Comparison of ENCODE assay signal across 19 cellular contexts in the genomic region with DNA sequence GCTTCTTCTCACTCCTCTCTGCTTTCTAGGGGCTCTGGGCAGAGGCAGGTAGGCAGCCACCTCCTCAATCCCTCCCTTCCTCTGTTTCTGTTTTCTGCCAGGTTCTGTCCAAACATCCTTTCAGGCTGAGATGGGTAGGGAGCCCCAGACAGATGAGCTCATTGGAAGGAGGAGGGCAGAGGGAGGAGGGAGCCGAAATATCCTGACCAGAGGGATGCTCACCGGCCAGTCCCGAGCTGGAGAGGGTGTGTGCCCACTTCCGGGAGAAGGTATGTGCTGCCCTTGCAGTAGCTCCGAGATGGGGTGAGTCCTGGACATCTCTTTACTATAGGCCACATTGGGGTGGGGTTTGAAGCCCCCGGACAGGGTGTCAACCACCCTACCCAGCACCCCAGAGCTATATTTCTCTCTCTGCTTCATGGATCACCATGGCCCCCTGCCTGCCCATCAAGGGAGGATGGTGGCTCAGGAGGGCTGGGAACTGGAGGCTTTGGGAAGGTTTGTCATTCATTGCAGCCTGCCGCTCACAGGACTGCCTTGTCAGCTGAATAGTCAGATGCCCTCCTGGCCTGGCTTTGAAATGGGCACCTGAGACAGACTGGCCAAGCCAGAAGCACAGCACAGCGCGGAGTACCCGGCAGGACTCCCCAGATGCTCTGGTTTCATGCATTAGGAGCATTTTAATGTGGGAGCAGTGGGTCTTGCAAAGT. TPM values are rescaled to one million over a fixed set of nuclear protein-coding genes. Genes with fewer than 3 reads are reported as not detected.
DNase-seq lines count a peak whose midpoint lies in the region; ATAC-seq and TF ChIP-seq lines count a peak whose summit lies in the region.
"Had no signal": no experiment of that assay in that cellular context is flagged by ENCODE, and none has a peak within 500 bp of the region (broad histone marks: within the 10 kb centered on the region; RNA-seq: fewer than 3 reads in every experiment).

No MANE protein-coding gene starts in this region.

- H3K9me3 ChIP-seq in ES-I3 (ENCODE audit: control insufficient read depth, insufficient read depth, low read length) (no peaks in the 10 kb centered on the region), H9 (ENCODE audit: control insufficient read depth, low read depth, low read length) (no peaks in the 10 kb centered on the region), ectodermal cell (ENCODE audit: control insufficient read depth, low read length) (no peaks in the 10 kb centered on the region)
- H3K9me3 ChIP-seq: Peyer's patch had no signal

- H2BK120ac ChIP-seq in H9 (ENCODE audit: low read depth, low read length, poor library complexity, severe bottlenecking): no peak overlapping the region

- no peaks in the 10 kb centered on the region for H4K20me1 ChIP-seq in H9 (ENCODE audit: control insufficient read depth, insufficient read depth, insufficient read length)

- H4K91ac ChIP-seq in H9 (ENCODE audit: insufficient read length, low read depth, low read length): no peak overlapping the region

- no peak overlapping the region for H4K8ac ChIP-seq in H9 (replicated peaks; ENCODE audit: insufficient read length, low read depth, low read length)

- no peak overlapping the region for H3T11ph ChIP-seq in H9 (ENCODE audit: low read length)

- H3K4me1 ChIP-seq in ES-I3 (ENCODE audit: insufficient read depth, low read length) (peaks cover 33% of the 10 kb centered on the region), H9 (ENCODE audit: insufficient read depth, low read length) (peaks cover 15% of the 10 kb centered on the region), ectodermal cell (ENCODE audit: control insufficient read depth, insufficient read depth, low read length) (peaks cover 26% of the 10 kb centered on the region)

- DNase-seq in H9 (no peak), NCI-H226 (no peak), natural killer cell (no peak), GM19240 (ENCODE audit: insufficient read length, low spot score) (no peak), ureter (ENCODE audit: low spot score) (no peak)
- DNase-seq: ACHN, AML-193, NCI-H1048, NCI-H1436 treated with DMSO at 0.1 percent for 48 hours, NCI-H2081 treated with DMSO at 0.1 percent for 48 hours, Peyer's patch, SHP77 had no signal

- H3K79me1 ChIP-seq in H9 (ENCODE audit: insufficient read depth, low read depth, low read length, poor library complexity, severe bottlenecking): no peaks in the 10 kb centered on the region

- H3K4me3 Mint-ChIP-seq in H9: peak overlapping the region; percentile 35 to 72; a peak in 4 of 5 replicates
- peak overlapping the region; percentile 18 to 53 (median 42) for H3K4me3 Mint-ChIP-seq in nephron
- H3K4me3 Mint-ChIP-seq in natural killer cell: no peak overlapping the region

- H3K18ac ChIP-seq in H9 (ENCODE audit: insufficient read length, low read depth, low read length): no peak overlapping the region

- H2BK20ac ChIP-seq in H9 (ENCODE audit: low read depth, low read length, poor library complexity, severe bottlenecking): no peak overlapping the region

- H3K36me3 Mint-ChIP-seq in H9 (ENCODE audit: insufficient read depth in 1 of 3, low read depth in 3 of 3): no peaks in the 10 kb centered on the region; a peak in 1 of 7 replicates
- H3K36me3 Mint-ChIP-seq in nephron (ENCODE audit: low read depth): no peaks in the 10 kb centered on the region
- no peaks in the 10 kb centered on the region for H3K36me3 Mint-ChIP-seq in natural killer cell

- H3K27me3 Mint-ChIP-seq in H9 (ENCODE audit: low read depth) (peaks cover 98% of the 10 kb centered on the region), nephron (ENCODE audit: low read depth) (peaks cover 96% of the 10 kb centered on the region), natural killer cell (ENCODE audit: low read depth in 2 of 2) (peaks cover 53 to 60% of the 10 kb centered on the region in 2 donors)

- no peak overlapping the region for H3K56ac ChIP-seq in H9 (ENCODE audit: insufficient read length, low read depth, low read length)

- H3K27ac ChIP-seq in H9 (ENCODE audit: insufficient read length, low read depth, low read length): no peak overlapping the region
- H3K27ac ChIP-seq in ectodermal cell (ENCODE audit: insufficient read depth, low read depth, low read length, poor library complexity, severe bottlenecking): no peak overlapping the region
- H3K27ac ChIP-seq: HL-60, KMS-11, Peyer's patch had no signal

- no CpG with 5 or more reads among the region's 10 CpGs for WGBS in H9 (ENCODE audit: extremely low coverage, insufficient read length, low lambda C conversion rate)
- 33 to 37% methylated on average over 10 of the region's 10 CpGs for WGBS in ectodermal cell, 2 experiments

- peaks cover 24% of the 10 kb centered on the region for H3K23me2 ChIP-seq in H9 (ENCODE audit: insufficient read length, low read depth, low read length, poor library complexity, severe bottlenecking)

- H3K27me3 ChIP-seq in H9 (ENCODE audit: insufficient read depth, low read length): peaks cover 53% of the 10 kb centered on the region
- peaks cover 74% of the 10 kb centered on the region for H3K27me3 ChIP-seq in ectodermal cell (ENCODE audit: control insufficient read depth, insufficient read depth, low read length, poor library complexity, severe bottlenecking)

- H3K9me3 Mint-ChIP-seq in H9 (no peaks in the 10 kb centered on the region; a peak in 1 of 5 replicates), nephron (no peaks in the 10 kb centered on the region), natural killer cell (no peaks in the 10 kb centered on the region)

- H3K4ac ChIP-seq in H9 (ENCODE audit: low read depth, low read length): no peak overlapping the region

- no peaks in the 10 kb centered on the region for H3K36me3 ChIP-seq in ES-I3 (ENCODE audit: insufficient read depth, low read length)
- H3K36me3 ChIP-seq in ectodermal cell (ENCODE audit: control insufficient read depth, insufficient read depth, low read length): no peaks in the 10 kb centered on the region
- H3K36me3 ChIP-seq: Peyer's patch had no signal

- H2BK12ac ChIP-seq in H9 (ENCODE audit: insufficient read length, low read depth, low read length): no peak overlapping the region

- H3K79me2 ChIP-seq in H9 (ENCODE audit: insufficient read depth, low read length): no peaks in the 10 kb centered on the region

- TF ChIP-seq CTCF in H9 (conservative IDR thresholded peaks at IDR 0.05) (no peak), nephron (IDR thresholded peaks at IDR 0.05; ENCODE audit: unreplicated experiment in 3 of 3) (no peak), natural killer cell (IDR thresholded peaks at IDR 0.05) (no peak)

- no peak overlapping the region for H2BK15ac ChIP-seq in H9 (ENCODE audit: low read depth, low read length)

- no peak overlapping the region for H3K23ac ChIP-seq in H9 (ENCODE audit: insufficient read length, low read depth, low read length)

- intact Hi-C loops in natural killer cell (cut with micrococcal nuclease): no loop called here

- peak overlapping the region; percentile 52 for H3K4me2 ChIP-seq in H9 (ENCODE audit: insufficient read depth, insufficient read length, low read length)
- H3K4me2 ChIP-seq: KMS-11 had no signal

- no peak overlapping the region for H2AFZ ChIP-seq in H9 (ENCODE audit: low read length)

- H3K4me3 ChIP-seq in ectodermal cell (ENCODE audit: insufficient read depth, low read depth, low read length): peak overlapping the region; percentile 2
- H3K4me3 ChIP-seq: Peyer's patch had no signal

- H3K14ac ChIP-seq in H9 (ENCODE audit: insufficient read depth, low read length): no peak overlapping the region

- H3K4me1 Mint-ChIP-seq in H9 (peaks cover 42 to 43% of the 10 kb centered on the region in 2 experiments), nephron (peaks cover 13% of the 10 kb centered on the region), natural killer cell (peaks cover 6 to 18% of the 10 kb centered on the region in 2 donors)

- no peak overlapping the region for H2BK5ac ChIP-seq in H9 (ENCODE audit: insufficient read length, low read length)

- H2AK5ac ChIP-seq in H9 (ENCODE audit: insufficient read length, low read length): no peak overlapping the region

- H3K27ac Mint-ChIP-seq in H9: no peak overlapping the region
- H3K27ac Mint-ChIP-seq in nephron: no peak overlapping the region
- no peak overlapping the region for H3K27ac Mint-ChIP-seq in natural killer cell
- H3K27ac Mint-ChIP-seq: CD14-positive monocyte had no signal

- no peak overlapping the region for H4K5ac ChIP-seq in H9 (ENCODE audit: insufficient read length, low read depth, low read length)

- ATAC-seq in natural killer cell: no peak
- ATAC-seq: SK-N-SH treated with all-trans-retinoic acid at 6 μM for 48 hours had no signal

- H3K9ac ChIP-seq in ES-I3 (ENCODE audit: low read depth, low read length) (peak overlapping the region; percentile 45; the same call in 1 of the 2 replicates), H9 (ENCODE audit: extremely low read depth, insufficient read length, low read length) (no peak overlapping the region)
- H3K9ac ChIP-seq: KMS-11 had no signal

RNA-seq across cellular contexts. Expression of a gene that starts 4.7 kb away (rescaled TPM):
- total RNA-seq in H9 (2021) (1.6 and 1.9 TPM in 2 replicates), natural killer cell (under 1 TPM in 1 of 3 donors, not detected in 2; 0.33 TPM), ureter (1.4 TPM)
- polyA plus RNA-seq in ectodermal cell (2013, experiment 1 of 4): 5.6 TPM
- polyA plus RNA-seq in ectodermal cell (2013, experiment 2 of 4): 4.6 TPM
- 3.7 TPM for polyA plus RNA-seq in ectodermal cell (2013, experiment 3 of 4)
- 4.1 TPM for polyA plus RNA-seq in ectodermal cell (2013, experiment 4 of 4)
- polyA plus RNA-seq: CD14-positive monocyte had no signal

RNA-seq across cellular contexts. Expression of a gene that starts 19.1 kb away (rescaled TPM):
- not detected in 2 replicates for total RNA-seq in H9 (2021)
- 0.67 TPM for polyA plus RNA-seq in ectodermal cell (2013, experiment 1 of 4)
- polyA plus RNA-seq in ectodermal cell (2013, experiment 2 of 4): 0.44 TPM
- polyA plus RNA-seq in ectodermal cell (2013, experiment 3 of 4): 0.43 TPM
- 0.57 TPM for polyA plus RNA-seq in ectodermal cell (2013, experiment 4 of 4)
- total RNA-seq in natural killer cell: not detected
- total RNA-seq in ureter: 0.18 TPM
- polyA plus RNA-seq: CD14-positive monocyte had no signal
